Comparison of ENCODE assay signal across 1 cellular context in the genomic region with DNA sequence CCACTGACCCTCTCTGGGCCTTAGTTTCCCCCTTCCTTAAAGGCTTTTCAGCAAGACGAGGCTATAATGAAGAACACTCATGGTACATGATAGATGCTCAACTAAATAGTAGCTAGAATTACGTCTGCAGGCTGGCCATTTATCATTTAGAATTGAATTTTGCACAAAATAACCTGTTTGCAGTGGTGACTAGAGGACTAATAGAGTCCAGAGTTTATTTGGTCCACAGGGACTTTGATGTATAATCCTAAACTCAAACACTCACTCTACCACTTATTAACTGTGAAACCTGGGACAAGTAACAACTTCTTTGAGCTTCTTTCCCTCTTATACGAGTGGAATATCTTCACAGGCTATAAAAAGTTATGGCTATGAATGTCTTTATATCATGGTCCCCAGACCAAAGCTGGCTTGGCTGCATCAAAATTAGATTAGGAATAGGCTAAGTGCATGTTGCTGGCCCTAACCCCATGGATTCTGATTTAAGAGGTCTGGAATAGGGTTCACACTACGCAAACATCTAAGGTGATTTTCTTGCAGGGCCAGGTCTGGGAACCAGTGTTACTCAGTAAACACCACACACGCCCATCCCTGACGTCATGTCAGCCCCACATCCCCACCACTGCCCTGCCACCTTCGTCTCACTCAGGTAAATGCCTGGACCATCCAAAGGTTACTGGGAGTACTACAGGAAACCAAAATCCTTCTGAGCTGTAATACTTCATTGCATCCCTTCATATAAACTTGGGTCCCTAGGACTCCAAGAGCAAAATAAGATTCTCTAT.
TF ChIP-seq lines count a peak whose summit lies in the region.

No MANE protein-coding gene starts in this region.

TF ChIP-seq in HepG2, 621 proteins besides CTCF, POLR2A, EP300 and RAD21 (continued from another document and continues in another):
- TF ChIP-seq, protein P1, sequence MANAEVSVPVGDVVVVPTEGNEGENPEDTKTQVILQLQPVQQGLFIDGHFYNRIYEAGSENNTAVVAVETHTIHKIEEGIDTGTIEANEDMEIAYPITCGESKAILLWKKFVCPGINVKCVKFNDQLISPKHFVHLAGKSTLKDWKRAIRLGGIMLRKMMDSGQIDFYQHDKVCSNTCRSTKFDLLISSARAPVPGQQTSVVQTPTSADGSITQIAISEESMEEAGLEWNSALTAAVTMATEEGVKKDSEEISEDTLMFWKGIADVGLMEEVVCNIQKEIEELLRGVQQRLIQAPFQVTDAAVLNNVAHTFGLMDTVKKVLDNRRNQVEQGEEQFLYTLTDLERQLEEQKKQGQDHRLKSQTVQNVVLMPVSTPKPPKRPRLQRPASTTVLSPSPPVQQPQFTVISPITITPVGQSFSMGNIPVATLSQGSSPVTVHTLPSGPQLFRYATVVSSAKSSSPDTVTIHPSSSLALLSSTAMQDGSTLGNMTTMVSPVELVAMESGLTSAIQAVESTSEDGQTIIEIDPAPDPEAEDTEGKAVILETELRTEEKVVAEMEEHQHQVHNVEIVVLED (CRISPR knock-in tag; IDR thresholded peaks at IDR 0.05; ENCODE audit: borderline replicate concordance): no peak
- no peak for TF ChIP-seq ZNF691 (CRISPR knock-in tag; IDR thresholded peaks at IDR 0.05; ENCODE audit: borderline replicate concordance, low read depth)
- TF ChIP-seq, protein P2, sequence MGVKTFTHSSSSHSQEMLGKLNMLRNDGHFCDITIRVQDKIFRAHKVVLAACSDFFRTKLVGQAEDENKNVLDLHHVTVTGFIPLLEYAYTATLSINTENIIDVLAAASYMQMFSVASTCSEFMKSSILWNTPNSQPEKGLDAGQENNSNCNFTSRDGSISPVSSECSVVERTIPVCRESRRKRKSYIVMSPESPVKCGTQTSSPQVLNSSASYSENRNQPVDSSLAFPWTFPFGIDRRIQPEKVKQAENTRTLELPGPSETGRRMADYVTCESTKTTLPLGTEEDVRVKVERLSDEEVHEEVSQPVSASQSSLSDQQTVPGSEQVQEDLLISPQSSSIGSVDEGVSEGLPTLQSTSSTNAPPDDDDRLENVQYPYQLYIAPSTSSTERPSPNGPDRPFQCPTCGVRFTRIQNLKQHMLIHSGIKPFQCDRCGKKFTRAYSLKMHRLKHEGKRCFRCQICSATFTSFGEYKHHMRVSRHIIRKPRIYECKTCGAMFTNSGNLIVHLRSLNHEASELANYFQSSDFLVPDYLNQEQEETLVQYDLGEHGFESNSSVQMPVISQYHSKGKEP (CRISPR knock-in tag; IDR thresholded peaks at IDR 0.05): no peak
- no peak for TF ChIP-seq THAP8 (CRISPR knock-in tag; IDR thresholded peaks at IDR 0.05; ENCODE audit: borderline replicate concordance)
- no peak for TF ChIP-seq IRF1 (CRISPR knock-in tag; IDR thresholded peaks at IDR 0.05; ENCODE audit: low read depth)
- 0 out of 2 replicates have a peak, but pooled peaks have one; percentile 45 for TF ChIP-seq PHF21A (CRISPR knock-in tag; IDR thresholded peaks at IDR 0.05)
- TF ChIP-seq ZNF552 (CRISPR knock-in tag; IDR thresholded peaks at IDR 0.05; ENCODE audit: borderline replicate concordance): no peak
- TF ChIP-seq GATA4 (IDR thresholded peaks at IDR 0.05; ENCODE audit: borderline replicate concordance, low read depth): no peak
- TF ChIP-seq MAFG (CRISPR knock-in tag; IDR thresholded peaks at IDR 0.05): no peak
- no peak for TF ChIP-seq ZNF235 (CRISPR knock-in tag; IDR thresholded peaks at IDR 0.05; ENCODE audit: borderline replicate concordance)
- peak; percentile 45 for TF ChIP-seq SALL1 (CRISPR knock-in tag; IDR thresholded peaks at IDR 0.05)
- no peak for TF ChIP-seq NONO (IDR thresholded peaks at IDR 0.05)
- TF ChIP-seq NONO (CRISPR knock-in tag; conservative IDR thresholded peaks at IDR 0.05): no peak
- TF ChIP-seq AHDC1 (CRISPR knock-in tag; IDR thresholded peaks at IDR 0.05; ENCODE audit: borderline replicate concordance): peak; percentile 95
- TF ChIP-seq, protein P3, sequence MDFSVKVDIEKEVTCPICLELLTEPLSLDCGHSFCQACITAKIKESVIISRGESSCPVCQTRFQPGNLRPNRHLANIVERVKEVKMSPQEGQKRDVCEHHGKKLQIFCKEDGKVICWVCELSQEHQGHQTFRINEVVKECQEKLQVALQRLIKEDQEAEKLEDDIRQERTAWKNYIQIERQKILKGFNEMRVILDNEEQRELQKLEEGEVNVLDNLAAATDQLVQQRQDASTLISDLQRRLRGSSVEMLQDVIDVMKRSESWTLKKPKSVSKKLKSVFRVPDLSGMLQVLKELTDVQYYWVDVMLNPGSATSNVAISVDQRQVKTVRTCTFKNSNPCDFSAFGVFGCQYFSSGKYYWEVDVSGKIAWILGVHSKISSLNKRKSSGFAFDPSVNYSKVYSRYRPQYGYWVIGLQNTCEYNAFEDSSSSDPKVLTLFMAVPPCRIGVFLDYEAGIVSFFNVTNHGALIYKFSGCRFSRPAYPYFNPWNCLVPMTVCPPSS (IDR thresholded peaks at IDR 0.05): no peak
- no peak for TF ChIP-seq NR0B2 (CRISPR knock-in tag; IDR thresholded peaks at IDR 0.05)
- no peak for TF ChIP-seq PRPF4 (IDR thresholded peaks at IDR 0.05; ENCODE audit: low read depth, low read length, poor library complexity, severe bottlenecking)
- TF ChIP-seq RFXANK (CRISPR knock-in tag; IDR thresholded peaks at IDR 0.05): no peak
- TF ChIP-seq HNRNPL (IDR thresholded peaks at IDR 0.05; ENCODE audit: low read depth, low read length): no peak
- no peak for TF ChIP-seq ZBTB43 (CRISPR knock-in tag; conservative IDR thresholded peaks at IDR 0.05)
- TF ChIP-seq SAP130 (CRISPR knock-in tag; IDR thresholded peaks at IDR 0.05; ENCODE audit: low read depth): no peak
- no peak for TF ChIP-seq ELF4 (CRISPR knock-in tag; IDR thresholded peaks at IDR 0.05; ENCODE audit: borderline replicate concordance)
- TF ChIP-seq ZSCAN20 (CRISPR knock-in tag; IDR thresholded peaks at IDR 0.05; ENCODE audit: borderline replicate concordance): no peak
- TF ChIP-seq ZBTB7B (CRISPR knock-in tag; IDR thresholded peaks at IDR 0.05): no peak
- no peak for TF ChIP-seq ZNF550 (CRISPR knock-in tag; IDR thresholded peaks at IDR 0.05; ENCODE audit: borderline replicate concordance)
- TF ChIP-seq ESRRA (CRISPR knock-in tag; IDR thresholded peaks at IDR 0.05; ENCODE audit: low read depth): no peak; the same call in 1 of the 2 replicates
- TF ChIP-seq CBX2 (IDR thresholded peaks at IDR 0.05; ENCODE audit: low read depth, low read length): no peak
- TF ChIP-seq CBX2 (CRISPR knock-in tag; IDR thresholded peaks at IDR 0.05; ENCODE audit: low read depth): no peak
- no peak for TF ChIP-seq ZNF431 (CRISPR knock-in tag; IDR thresholded peaks at IDR 0.05; ENCODE audit: borderline replicate concordance, low read depth)
- TF ChIP-seq STAT5B (CRISPR knock-in tag; IDR thresholded peaks at IDR 0.05): no peak
- TF ChIP-seq, protein P4, sequence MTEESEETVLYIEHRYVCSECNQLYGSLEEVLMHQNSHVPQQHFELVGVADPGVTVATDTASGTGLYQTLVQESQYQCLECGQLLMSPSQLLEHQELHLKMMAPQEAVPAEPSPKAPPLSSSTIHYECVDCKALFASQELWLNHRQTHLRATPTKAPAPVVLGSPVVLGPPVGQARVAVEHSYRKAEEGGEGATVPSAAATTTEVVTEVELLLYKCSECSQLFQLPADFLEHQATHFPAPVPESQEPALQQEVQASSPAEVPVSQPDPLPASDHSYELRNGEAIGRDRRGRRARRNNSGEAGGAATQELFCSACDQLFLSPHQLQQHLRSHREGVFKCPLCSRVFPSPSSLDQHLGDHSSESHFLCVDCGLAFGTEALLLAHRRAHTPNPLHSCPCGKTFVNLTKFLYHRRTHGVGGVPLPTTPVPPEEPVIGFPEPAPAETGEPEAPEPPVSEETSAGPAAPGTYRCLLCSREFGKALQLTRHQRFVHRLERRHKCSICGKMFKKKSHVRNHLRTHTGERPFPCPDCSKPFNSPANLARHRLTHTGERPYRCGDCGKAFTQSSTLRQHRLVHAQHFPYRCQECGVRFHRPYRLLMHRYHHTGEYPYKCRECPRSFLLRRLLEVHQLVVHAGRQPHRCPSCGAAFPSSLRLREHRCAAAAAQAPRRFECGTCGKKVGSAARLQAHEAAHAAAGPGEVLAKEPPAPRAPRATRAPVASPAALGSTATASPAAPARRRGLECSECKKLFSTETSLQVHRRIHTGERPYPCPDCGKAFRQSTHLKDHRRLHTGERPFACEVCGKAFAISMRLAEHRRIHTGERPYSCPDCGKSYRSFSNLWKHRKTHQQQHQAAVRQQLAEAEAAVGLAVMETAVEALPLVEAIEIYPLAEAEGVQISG (CRISPR knock-in tag; IDR thresholded peaks at IDR 0.05): no peak
- peak; percentile 78; the same call in 1 of the 2 replicates for TF ChIP-seq ZSCAN29 (CRISPR knock-in tag; conservative IDR thresholded peaks at IDR 0.05)
- TF ChIP-seq NKX3-1 (CRISPR knock-in tag; IDR thresholded peaks at IDR 0.05): no peak
- TF ChIP-seq TBX2 (CRISPR knock-in tag; IDR thresholded peaks at IDR 0.05; ENCODE audit: borderline replicate concordance): peak; percentile 66
- 0 out of 2 replicates have a peak, but pooled peaks have one; percentile 22 for TF ChIP-seq KDM5A (IDR thresholded peaks at IDR 0.05; ENCODE audit: borderline replicate concordance, low read length)
- TF ChIP-seq KLF15 (CRISPR knock-in tag; IDR thresholded peaks at IDR 0.05; ENCODE audit: borderline replicate concordance): no peak
- TF ChIP-seq, protein P5, sequence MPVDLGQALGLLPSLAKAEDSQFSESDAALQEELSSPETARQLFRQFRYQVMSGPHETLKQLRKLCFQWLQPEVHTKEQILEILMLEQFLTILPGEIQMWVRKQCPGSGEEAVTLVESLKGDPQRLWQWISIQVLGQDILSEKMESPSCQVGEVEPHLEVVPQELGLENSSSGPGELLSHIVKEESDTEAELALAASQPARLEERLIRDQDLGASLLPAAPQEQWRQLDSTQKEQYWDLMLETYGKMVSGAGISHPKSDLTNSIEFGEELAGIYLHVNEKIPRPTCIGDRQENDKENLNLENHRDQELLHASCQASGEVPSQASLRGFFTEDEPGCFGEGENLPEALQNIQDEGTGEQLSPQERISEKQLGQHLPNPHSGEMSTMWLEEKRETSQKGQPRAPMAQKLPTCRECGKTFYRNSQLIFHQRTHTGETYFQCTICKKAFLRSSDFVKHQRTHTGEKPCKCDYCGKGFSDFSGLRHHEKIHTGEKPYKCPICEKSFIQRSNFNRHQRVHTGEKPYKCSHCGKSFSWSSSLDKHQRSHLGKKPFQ (CRISPR knock-in tag; IDR thresholded peaks at IDR 0.05; ENCODE audit: insufficient replicate concordance): no peak
